ENCODE assay signal across 1 cellular context in the genomic region with DNA sequence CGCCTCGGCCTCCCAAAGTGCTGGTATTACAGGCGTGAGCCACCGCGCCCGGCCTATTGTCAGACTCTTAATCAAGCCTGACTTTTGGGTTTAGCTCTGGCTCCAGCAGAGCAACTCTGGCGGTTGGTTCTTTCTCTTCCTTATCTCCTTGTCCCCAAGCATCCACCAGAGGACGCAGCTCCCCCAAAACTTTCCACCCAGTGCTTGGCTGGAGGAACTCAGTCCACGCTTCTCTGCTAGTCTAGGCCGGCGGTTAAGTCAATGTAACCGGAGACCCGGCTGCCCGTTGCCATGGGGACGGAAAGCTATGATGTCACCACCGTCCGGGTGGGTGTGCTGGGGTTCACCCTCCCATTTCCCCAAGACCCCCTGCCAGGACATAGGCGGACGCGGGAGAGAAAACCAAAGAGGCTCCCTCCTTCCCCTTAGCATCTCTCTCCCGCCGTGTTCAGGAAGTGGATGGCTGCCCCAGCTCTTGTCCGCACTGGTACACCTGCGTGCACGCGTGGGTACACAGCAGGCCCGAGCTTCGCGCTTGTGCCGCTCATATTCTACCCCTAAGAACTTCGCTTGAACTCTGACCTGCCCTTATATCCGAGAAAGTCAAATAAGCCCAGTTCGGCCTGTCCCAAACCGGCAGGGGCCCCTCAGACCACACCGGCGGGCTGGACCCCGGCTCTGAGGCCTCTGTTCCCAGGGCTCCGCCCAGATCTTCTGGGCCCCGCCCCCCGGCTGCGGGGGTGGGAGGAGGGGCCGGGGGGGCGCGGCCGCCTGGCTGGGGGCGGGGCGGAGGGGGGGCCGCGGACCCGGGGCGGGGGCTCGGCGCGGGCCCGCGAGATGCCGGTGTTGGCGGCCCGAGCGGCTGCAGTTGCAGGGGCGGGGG.
TF ChIP-seq lines count a peak whose summit lies in the region.

A gene with protein sequence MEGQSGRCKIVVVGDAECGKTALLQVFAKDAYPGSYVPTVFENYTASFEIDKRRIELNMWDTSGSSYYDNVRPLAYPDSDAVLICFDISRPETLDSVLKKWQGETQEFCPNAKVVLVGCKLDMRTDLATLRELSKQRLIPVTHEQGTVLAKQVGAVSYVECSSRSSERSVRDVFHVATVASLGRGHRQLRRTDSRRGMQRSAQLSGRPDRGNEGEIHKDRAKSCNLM (plus strand): TSS at position 825 of the 883 bp plus-strand sequence. CDS start 117 bp downstream, outside the sequence.

TF ChIP-seq in HepG2, 621 proteins besides CTCF, POLR2A, EP300 and RAD21 (continued from another document and continues in another):
- TF ChIP-seq, protein P1, sequence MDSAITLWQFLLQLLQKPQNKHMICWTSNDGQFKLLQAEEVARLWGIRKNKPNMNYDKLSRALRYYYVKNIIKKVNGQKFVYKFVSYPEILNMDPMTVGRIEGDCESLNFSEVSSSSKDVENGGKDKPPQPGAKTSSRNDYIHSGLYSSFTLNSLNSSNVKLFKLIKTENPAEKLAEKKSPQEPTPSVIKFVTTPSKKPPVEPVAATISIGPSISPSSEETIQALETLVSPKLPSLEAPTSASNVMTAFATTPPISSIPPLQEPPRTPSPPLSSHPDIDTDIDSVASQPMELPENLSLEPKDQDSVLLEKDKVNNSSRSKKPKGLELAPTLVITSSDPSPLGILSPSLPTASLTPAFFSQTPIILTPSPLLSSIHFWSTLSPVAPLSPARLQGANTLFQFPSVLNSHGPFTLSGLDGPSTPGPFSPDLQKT (CRISPR knock-in tag; IDR thresholded peaks at IDR 0.05; ENCODE audit: borderline replicate concordance): no peak
- TF ChIP-seq ZBTB20 (CRISPR knock-in tag; IDR thresholded peaks at IDR 0.05; ENCODE audit: borderline replicate concordance, low read depth): no peak
- no peak for TF ChIP-seq ARNTL (CRISPR knock-in tag; IDR thresholded peaks at IDR 0.05)
- no peak for TF ChIP-seq ONECUT2 (CRISPR knock-in tag; IDR thresholded peaks at IDR 0.05)
- TF ChIP-seq ZNF350 (CRISPR knock-in tag; IDR thresholded peaks at IDR 0.05; ENCODE audit: borderline replicate concordance, low read depth): peak; percentile 84
- TF ChIP-seq HHEX (CRISPR knock-in tag; IDR thresholded peaks at IDR 0.05): no peak
- TF ChIP-seq, protein P2, sequence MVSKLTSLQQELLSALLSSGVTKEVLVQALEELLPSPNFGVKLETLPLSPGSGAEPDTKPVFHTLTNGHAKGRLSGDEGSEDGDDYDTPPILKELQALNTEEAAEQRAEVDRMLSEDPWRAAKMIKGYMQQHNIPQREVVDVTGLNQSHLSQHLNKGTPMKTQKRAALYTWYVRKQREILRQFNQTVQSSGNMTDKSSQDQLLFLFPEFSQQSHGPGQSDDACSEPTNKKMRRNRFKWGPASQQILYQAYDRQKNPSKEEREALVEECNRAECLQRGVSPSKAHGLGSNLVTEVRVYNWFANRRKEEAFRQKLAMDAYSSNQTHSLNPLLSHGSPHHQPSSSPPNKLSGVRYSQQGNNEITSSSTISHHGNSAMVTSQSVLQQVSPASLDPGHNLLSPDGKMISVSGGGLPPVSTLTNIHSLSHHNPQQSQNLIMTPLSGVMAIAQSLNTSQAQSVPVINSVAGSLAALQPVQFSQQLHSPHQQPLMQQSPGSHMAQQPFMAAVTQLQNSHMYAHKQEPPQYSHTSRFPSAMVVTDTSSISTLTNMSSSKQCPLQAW (CRISPR knock-in tag; IDR thresholded peaks at IDR 0.05): peak; percentile 69
- TF ChIP-seq, protein P3, sequence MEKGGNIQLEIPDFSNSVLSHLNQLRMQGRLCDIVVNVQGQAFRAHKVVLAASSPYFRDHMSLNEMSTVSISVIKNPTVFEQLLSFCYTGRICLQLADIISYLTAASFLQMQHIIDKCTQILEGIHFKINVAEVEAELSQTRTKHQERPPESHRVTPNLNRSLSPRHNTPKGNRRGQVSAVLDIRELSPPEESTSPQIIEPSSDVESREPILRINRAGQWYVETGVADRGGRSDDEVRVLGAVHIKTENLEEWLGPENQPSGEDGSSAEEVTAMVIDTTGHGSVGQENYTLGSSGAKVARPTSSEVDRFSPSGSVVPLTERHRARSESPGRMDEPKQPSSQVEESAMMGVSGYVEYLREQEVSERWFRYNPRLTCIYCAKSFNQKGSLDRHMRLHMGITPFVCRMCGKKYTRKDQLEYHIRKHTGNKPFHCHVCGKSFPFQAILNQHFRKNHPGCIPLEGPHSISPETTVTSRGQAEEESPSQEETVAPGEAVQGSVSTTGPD (CRISPR knock-in tag; IDR thresholded peaks at IDR 0.05): no peak
- peak; percentile 59; the same call in 1 of the 2 replicates for TF ChIP-seq ZBTB42 (CRISPR knock-in tag; IDR thresholded peaks at IDR 0.05)
- no peak for TF ChIP-seq ZNF354B (CRISPR knock-in tag; IDR thresholded peaks at IDR 0.05)
- 0 out of 2 replicates have a peak, but pooled peaks have one; percentile 72 for TF ChIP-seq KLF9 (CRISPR knock-in tag; IDR thresholded peaks at IDR 0.05; ENCODE audit: low read depth)
- TF ChIP-seq HNRNPK (IDR thresholded peaks at IDR 0.05; ENCODE audit: low read depth, low read length, poor library complexity, severe bottlenecking): no peak
- TF ChIP-seq DNMT1 (CRISPR knock-in tag; IDR thresholded peaks at IDR 0.05): no peak
- TF ChIP-seq FOXK2 (IDR thresholded peaks at IDR 0.05): no peak; the same call in 1 of the 2 replicates
- TF ChIP-seq, protein P4, sequence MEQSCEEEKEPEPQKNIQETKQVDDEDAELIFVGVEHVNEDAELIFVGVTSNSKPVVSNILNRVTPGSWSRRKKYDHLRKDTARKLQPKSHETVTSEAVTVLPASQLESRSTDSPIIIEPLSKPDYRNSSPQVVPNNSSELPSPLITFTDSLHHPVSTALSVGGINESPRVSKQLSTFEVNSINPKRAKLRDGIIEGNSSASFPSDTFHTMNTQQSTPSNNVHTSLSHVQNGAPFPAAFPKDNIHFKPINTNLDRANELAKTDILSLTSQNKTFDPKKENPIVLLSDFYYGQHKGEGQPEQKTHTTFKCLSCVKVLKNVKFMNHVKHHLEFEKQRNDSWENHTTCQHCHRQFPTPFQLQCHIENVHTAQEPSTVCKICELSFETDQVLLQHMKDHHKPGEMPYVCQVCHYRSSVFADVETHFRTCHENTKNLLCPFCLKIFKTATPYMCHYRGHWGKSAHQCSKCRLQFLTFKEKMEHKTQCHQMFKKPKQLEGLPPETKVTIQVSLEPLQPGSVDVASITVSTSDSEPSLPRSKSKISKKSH (CRISPR knock-in tag; IDR thresholded peaks at IDR 0.05; ENCODE audit: borderline replicate concordance): peak; percentile 81; the same call in 1 of the 2 replicates
- TF ChIP-seq, protein P5, sequence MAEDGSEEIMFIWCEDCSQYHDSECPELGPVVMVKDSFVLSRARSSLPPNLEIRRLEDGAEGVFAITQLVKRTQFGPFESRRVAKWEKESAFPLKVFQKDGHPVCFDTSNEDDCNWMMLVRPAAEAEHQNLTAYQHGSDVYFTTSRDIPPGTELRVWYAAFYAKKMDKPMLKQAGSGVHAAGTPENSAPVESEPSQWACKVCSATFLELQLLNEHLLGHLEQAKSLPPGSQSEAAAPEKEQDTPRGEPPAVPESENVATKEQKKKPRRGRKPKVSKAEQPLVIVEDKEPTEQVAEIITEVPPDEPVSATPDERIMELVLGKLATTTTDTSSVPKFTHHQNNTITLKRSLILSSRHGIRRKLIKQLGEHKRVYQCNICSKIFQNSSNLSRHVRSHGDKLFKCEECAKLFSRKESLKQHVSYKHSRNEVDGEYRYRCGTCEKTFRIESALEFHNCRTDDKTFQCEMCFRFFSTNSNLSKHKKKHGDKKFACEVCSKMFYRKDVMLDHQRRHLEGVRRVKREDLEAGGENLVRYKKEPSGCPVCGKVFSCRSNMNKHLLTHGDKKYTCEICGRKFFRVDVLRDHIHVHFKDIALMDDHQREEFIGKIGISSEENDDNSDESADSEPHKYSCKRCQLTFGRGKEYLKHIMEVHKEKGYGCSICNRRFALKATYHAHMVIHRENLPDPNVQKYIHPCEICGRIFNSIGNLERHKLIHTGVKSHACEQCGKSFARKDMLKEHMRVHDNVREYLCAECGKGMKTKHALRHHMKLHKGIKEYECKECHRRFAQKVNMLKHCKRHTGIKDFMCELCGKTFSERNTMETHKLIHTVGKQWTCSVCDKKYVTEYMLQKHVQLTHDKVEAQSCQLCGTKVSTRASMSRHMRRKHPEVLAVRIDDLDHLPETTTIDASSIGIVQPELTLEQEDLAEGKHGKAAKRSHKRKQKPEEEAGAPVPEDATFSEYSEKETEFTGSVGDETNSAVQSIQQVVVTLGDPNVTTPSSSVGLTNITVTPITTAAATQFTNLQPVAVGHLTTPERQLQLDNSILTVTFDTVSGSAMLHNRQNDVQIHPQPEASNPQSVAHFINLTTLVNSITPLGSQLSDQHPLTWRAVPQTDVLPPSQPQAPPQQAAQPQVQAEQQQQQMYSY (CRISPR knock-in tag; IDR thresholded peaks at IDR 0.05): 0 out of 2 replicates have a peak, but pooled peaks have one; percentile 47
- no peak for TF ChIP-seq FOXM1 (CRISPR knock-in tag; IDR thresholded peaks at IDR 0.05)
- 0 out of 2 replicates have a peak, but pooled peaks have one; percentile 82 for TF ChIP-seq ZNF33A (CRISPR knock-in tag; IDR thresholded peaks at IDR 0.05; ENCODE audit: borderline replicate concordance)
- TF ChIP-seq SIX1 (CRISPR knock-in tag; IDR thresholded peaks at IDR 0.05; ENCODE audit: borderline replicate concordance): 0 out of 2 replicates have a peak, but pooled peaks have one; percentile 35
- peak; percentile 56; the same call in 1 of the 2 replicates for TF ChIP-seq ZNF589 (CRISPR knock-in tag; conservative IDR thresholded peaks at IDR 0.05)
- no peak for TF ChIP-seq NR2F6 (IDR thresholded peaks at IDR 0.05)
- TF ChIP-seq NR2F6 (CRISPR knock-in tag; IDR thresholded peaks at IDR 0.05): peak; percentile 41; the same call in 1 of the 2 replicates
- TF ChIP-seq TOE1 (CRISPR knock-in tag; IDR thresholded peaks at IDR 0.05): 0 out of 2 replicates have a peak, but pooled peaks have one; percentile 62
- TF ChIP-seq, protein P6, sequence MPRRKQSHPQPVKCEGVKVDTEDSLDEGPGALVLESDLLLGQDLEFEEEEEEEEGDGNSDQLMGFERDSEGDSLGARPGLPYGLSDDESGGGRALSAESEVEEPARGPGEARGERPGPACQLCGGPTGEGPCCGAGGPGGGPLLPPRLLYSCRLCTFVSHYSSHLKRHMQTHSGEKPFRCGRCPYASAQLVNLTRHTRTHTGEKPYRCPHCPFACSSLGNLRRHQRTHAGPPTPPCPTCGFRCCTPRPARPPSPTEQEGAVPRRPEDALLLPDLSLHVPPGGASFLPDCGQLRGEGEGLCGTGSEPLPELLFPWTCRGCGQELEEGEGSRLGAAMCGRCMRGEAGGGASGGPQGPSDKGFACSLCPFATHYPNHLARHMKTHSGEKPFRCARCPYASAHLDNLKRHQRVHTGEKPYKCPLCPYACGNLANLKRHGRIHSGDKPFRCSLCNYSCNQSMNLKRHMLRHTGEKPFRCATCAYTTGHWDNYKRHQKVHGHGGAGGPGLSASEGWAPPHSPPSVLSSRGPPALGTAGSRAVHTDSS (CRISPR knock-in tag; conservative IDR thresholded peaks at IDR 0.05): no peak
- no peak for TF ChIP-seq ZNF775 (CRISPR knock-in tag; IDR thresholded peaks at IDR 0.05; ENCODE audit: borderline replicate concordance)
- peak; percentile 98 for TF ChIP-seq SMC3 (IDR thresholded peaks at IDR 0.05; ENCODE audit: low read length)
- no peak for TF ChIP-seq ZNF747 (CRISPR knock-in tag; IDR thresholded peaks at IDR 0.05; ENCODE audit: borderline replicate concordance)
- 0 out of 2 replicates have a peak, but pooled peaks have one; percentile 19 for TF ChIP-seq HIVEP1 (CRISPR knock-in tag; IDR thresholded peaks at IDR 0.05)
- TF ChIP-seq, protein P7, sequence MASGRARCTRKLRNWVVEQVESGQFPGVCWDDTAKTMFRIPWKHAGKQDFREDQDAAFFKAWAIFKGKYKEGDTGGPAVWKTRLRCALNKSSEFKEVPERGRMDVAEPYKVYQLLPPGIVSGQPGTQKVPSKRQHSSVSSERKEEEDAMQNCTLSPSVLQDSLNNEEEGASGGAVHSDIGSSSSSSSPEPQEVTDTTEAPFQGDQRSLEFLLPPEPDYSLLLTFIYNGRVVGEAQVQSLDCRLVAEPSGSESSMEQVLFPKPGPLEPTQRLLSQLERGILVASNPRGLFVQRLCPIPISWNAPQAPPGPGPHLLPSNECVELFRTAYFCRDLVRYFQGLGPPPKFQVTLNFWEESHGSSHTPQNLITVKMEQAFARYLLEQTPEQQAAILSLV (CRISPR knock-in tag; IDR thresholded peaks at IDR 0.05; ENCODE audit: borderline replicate concordance): 0 out of 2 replicates have a peak, but pooled peaks have one; percentile 44
- peak; percentile 66; the same call in 1 of the 2 replicates for TF ChIP-seq ZNF792 (CRISPR knock-in tag; IDR thresholded peaks at IDR 0.05)
- TF ChIP-seq ZNF773 (CRISPR knock-in tag; IDR thresholded peaks at IDR 0.05; ENCODE audit: borderline replicate concordance): no peak
- TF ChIP-seq, protein P8, sequence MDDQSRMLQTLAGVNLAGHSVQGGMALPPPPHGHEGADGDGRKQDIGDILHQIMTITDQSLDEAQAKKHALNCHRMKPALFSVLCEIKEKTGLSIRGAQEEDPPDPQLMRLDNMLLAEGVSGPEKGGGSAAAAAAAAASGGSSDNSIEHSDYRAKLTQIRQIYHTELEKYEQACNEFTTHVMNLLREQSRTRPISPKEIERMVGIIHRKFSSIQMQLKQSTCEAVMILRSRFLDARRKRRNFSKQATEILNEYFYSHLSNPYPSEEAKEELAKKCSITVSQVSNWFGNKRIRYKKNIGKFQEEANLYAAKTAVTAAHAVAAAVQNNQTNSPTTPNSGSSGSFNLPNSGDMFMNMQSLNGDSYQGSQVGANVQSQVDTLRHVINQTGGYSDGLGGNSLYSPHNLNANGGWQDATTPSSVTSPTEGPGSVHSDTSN (CRISPR knock-in tag; IDR thresholded peaks at IDR 0.05; ENCODE audit: borderline replicate concordance): no peak
- peak; percentile 81 for TF ChIP-seq IRF2 (CRISPR knock-in tag; IDR thresholded peaks at IDR 0.05)
- TF ChIP-seq ZNF3 (CRISPR knock-in tag; IDR thresholded peaks at IDR 0.05): no peak
- TF ChIP-seq ZNF550 (CRISPR knock-in tag; IDR thresholded peaks at IDR 0.05; ENCODE audit: borderline replicate concordance): 0 out of 2 replicates have a peak, but pooled peaks have one; percentile 74
- TF ChIP-seq CCDC6 (CRISPR knock-in tag; IDR thresholded peaks at IDR 0.05): no peak
- no peak for TF ChIP-seq ZSCAN20 (CRISPR knock-in tag; IDR thresholded peaks at IDR 0.05; ENCODE audit: borderline replicate concordance)
- TF ChIP-seq SRSF4 (IDR thresholded peaks at IDR 0.05; ENCODE audit: low read depth, low read length, poor library complexity, severe bottlenecking): no peak
- TF ChIP-seq SP2 (CRISPR knock-in tag; IDR thresholded peaks at IDR 0.05): no peak
- TF ChIP-seq HOXA3 (CRISPR knock-in tag; IDR thresholded peaks at IDR 0.05): peak; percentile 71; the same call in 1 of the 2 replicates
- no peak for TF ChIP-seq NFATC3 (CRISPR knock-in tag; IDR thresholded peaks at IDR 0.05)
- no peak for TF ChIP-seq ZNF296 (CRISPR knock-in tag; conservative IDR thresholded peaks at IDR 0.05)
- TF ChIP-seq FOXK1 (CRISPR knock-in tag; IDR thresholded peaks at IDR 0.05; ENCODE audit: borderline replicate concordance, low read depth): peak; percentile 53; the same call in 1 of the 2 replicates
- TF ChIP-seq, protein P9, sequence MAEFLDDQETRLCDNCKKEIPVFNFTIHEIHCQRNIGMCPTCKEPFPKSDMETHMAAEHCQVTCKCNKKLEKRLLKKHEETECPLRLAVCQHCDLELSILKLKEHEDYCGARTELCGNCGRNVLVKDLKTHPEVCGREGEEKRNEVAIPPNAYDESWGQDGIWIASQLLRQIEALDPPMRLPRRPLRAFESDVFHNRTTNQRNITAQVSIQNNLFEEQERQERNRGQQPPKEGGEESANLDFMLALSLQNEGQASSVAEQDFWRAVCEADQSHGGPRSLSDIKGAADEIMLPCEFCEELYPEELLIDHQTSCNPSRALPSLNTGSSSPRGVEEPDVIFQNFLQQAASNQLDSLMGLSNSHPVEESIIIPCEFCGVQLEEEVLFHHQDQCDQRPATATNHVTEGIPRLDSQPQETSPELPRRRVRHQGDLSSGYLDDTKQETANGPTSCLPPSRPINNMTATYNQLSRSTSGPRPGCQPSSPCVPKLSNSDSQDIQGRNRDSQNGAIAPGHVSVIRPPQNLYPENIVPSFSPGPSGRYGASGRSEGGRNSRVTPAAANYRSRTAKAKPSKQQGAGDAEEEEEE (CRISPR knock-in tag; IDR thresholded peaks at IDR 0.05; ENCODE audit: borderline replicate concordance): peak; percentile 55; the same call in 1 of the 2 replicates
